8 cellular contexts compared by ENCODE assay signal in genomic region chr10:110566472-110567200, GRCh38. TPM values are rescaled to one million over a fixed set of nuclear protein-coding genes. Genes with fewer than 3 reads are reported as not detected.
DNase-seq lines count a peak whose midpoint lies in the region; ATAC-seq, FAIRE-seq and TF ChIP-seq lines count a peak whose summit lies in the region.

No MANE protein-coding gene starts in this region.

- ATAC-seq in left ventricle myocardium superior (no peak), HG03095 (IDR thresholded peaks at IDR 0.05; ENCODE audit: unreplicated experiment) (no peak), HG03139 (IDR thresholded peaks at IDR 0.05; ENCODE audit: unreplicated experiment) (no peak)
- ATAC-seq in activated naive CD4-positive, alpha-beta T cell treated with anti-CD3 and anti-CD28 coated beads, Interleukin-2, amount 50 U/mL, for 72 hours, result no peak

- H3K27ac ChIP-seq in right atrium auricular region, result peak overlapping the region; percentile 91 to 93
- peak overlapping the region in 1 of 2 donors; percentile 92 for H3K27ac ChIP-seq in kidney (ENCODE audit: low read depth in 2 of 2, low read length in 2 of 2)
- peak overlapping the region in 2 of 3 donors; percentile 94 to 95 for H3K27ac ChIP-seq in thyroid gland

- H3K27me3 ChIP-seq in right atrium auricular region (no peaks in the 10 kb centered on the region), thyroid gland (no peaks in the 10 kb centered on the region)

- no peak for DNase-seq in right atrium auricular region (ENCODE audit: low spot score)
- DNase-seq in left ventricle myocardium superior, result no peak
- DNase-seq in activated naive CD4-positive, alpha-beta T cell treated with anti-CD3 and anti-CD28 coated beads, Interleukin-2, amount 50 U/mL, for 72 hours (ENCODE audit: low spot score in 2 of 2), result no peak
- DNase-seq in kidney, result no peak
- no peak for DNase-seq in thyroid gland
- DNase-seq in occipital lobe (lab: John Stamatoyannopoulos, UW), result no peak

- H3K36me3 ChIP-seq in right atrium auricular region (no peaks in the 10 kb centered on the region), kidney (ENCODE audit: control insufficient read depth in 1 of 2, insufficient read depth in 2 of 2, low read length in 2 of 2) (no peaks in the 10 kb centered on the region), thyroid gland (no peaks in the 10 kb centered on the region)

- peak overlapping the region; percentile 43 to 72 for H3K9ac ChIP-seq in kidney (ENCODE audit: low read length in 2 of 2)

- H3K27ac Mint-ChIP-seq in activated naive CD4-positive, alpha-beta T cell treated with anti-CD3 and anti-CD28 coated beads, Interleukin-2, amount 50 U/mL, for 72 hours, result peak overlapping the region; percentile 97 to 98

- no peaks in the 10 kb centered on the region for H3K9me3 ChIP-seq in right atrium auricular region
- no peaks in the 10 kb centered on the region for H3K9me3 ChIP-seq in kidney (ENCODE audit: control insufficient read depth in 1 of 2, low read length in 2 of 2)
- H3K9me3 ChIP-seq in thyroid gland, result no peaks in the 10 kb centered on the region

- TF ChIP-seq CTCF in right atrium auricular region (IDR thresholded peaks at IDR 0.05) (no peak), kidney (IDR thresholded peaks at IDR 0.05; ENCODE audit: borderline replicate concordance, extremely low read depth, insufficient read depth) (no peak), thyroid gland (IDR thresholded peaks at IDR 0.05) (no peak)

- H3K9me3 Mint-ChIP-seq in activated naive CD4-positive, alpha-beta T cell treated with anti-CD3 and anti-CD28 coated beads, Interleukin-2, amount 50 U/mL, for 72 hours, result no peaks in the 10 kb centered on the region

- intact Hi-C loops in left ventricle myocardium superior (cut with micrococcal nuclease), result no loop called here
- intact Hi-C loops in kidney (cut with DNase I), result no loop called here
- intact Hi-C loops in thyroid gland (cut with DNase I), result no loop called here

- 44 to 54% methylated on average over 19 of the region's 19 CpGs for WGBS in thyroid gland, 2 donors

- no peak for TF ChIP-seq POLR2A in thyroid gland (IDR thresholded peaks at IDR 0.05)

- no peak for FAIRE-seq in kidney (lab: Jason Lieb, UNC)

- H3K4me3 ChIP-seq in right atrium auricular region (peak overlapping the region; percentile 69 to 95), kidney (ENCODE audit: low read length in 2 of 2) (peak overlapping the region; percentile 64 to 89), thyroid gland (replicated peaks in 1 of 3) (peak overlapping the region in 2 of 3 donors; percentile 21 to 88)

- H3K4me1 ChIP-seq in right atrium auricular region, result peaks cover 0 to 27% of the 10 kb centered on the region in 2 donors
- H3K4me1 ChIP-seq in kidney (ENCODE audit: control insufficient read depth in 1 of 2, insufficient read depth in 1 of 2, low read depth in 1 of 2, low read length in 2 of 2), result peaks cover 0 to 4% of the 10 kb centered on the region in 2 donors
- peaks cover 12 to 15% of the 10 kb centered on the region in 2 donors for H3K4me1 ChIP-seq in thyroid gland

- H3K36me3 Mint-ChIP-seq in activated naive CD4-positive, alpha-beta T cell treated with anti-CD3 and anti-CD28 coated beads, Interleukin-2, amount 50 U/mL, for 72 hours, result peaks cover 22 to 29% of the 10 kb centered on the region in 2 donors

RNA-seq across cellular contexts. Expression of gene SMC3, which starts 0.9 kb away (rescaled TPM):
- total RNA-seq in right atrium auricular region (10 to 100 TPM; 18.1 to 18.3 TPM), left ventricle myocardium superior (24.3 TPM), kidney (29.6 TPM), thyroid gland (10 to 100 TPM; 28.5 to 38.2 (median 30.8) TPM), occipital lobe (59.3 TPM)
- 100 to 1,000 TPM in 1 of 2 donors, 10 to 100 TPM in 1; 70.7 to 110 TPM for total RNA-seq in activated naive CD4-positive, alpha-beta T cell treated with anti-CD3 and anti-CD28 coated beads, Interleukin-2, amount 50 U/mL, for 72 hours
- polyA plus RNA-seq in kidney (ENCODE audit: insufficient read depth, low read depth, low replicate concordance), result 13.9 TPM
